Comparison of ENCODE assay signal across 29 cellular contexts in the genomic region with DNA sequence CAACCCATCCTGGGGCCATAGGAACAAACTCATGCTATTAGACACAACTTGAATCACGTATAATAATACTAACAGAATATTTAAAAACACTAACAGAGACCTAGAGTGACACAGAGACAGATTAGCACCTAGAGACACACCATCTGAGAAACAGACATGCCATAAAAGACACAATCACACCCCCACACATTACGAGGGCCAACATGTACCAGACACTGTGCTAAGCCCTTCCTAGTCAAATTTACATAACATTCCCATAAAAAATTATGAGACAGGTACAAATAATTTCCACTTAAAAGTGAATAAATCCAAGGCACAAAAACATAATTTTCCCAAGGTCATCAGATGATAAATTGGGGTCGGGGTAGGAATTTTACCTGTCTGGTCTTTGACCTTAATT.
DNase-seq lines count a peak whose midpoint lies in the region; ATAC-seq and TF ChIP-seq lines count a peak whose summit lies in the region.
"Had no signal": no experiment of that assay in that cellular context is flagged by ENCODE, and none has a peak within 500 bp of the region (broad histone marks: within the 10 kb centered on the region; RNA-seq: fewer than 3 reads in every experiment).

No MANE protein-coding gene starts in this region.

- TF ChIP-seq CTCF in LNCaP clone FGC (IDR thresholded peaks at IDR 0.05; ENCODE audit: control insufficient read depth, extremely low read depth, insufficient read depth) (no peak), VCaP (conservative IDR thresholded peaks at IDR 0.05) (no peak)

- peak; percentile 58 for DNase-seq in LNCaP clone FGC (ENCODE audit: low read depth)
- DNase-seq in stimulated activated CD4-positive, alpha-beta T cell treated with anti-CD3 and anti-CD28 coated beads, Interleukin-15, amount 100 ng/mL, for 24 hours: no peak
- DNase-seq: 8988T; ACHN; AML-193; BE2C; C1 segment of cervical spinal cord; Caco-2; Calu3; CD4-positive, alpha-beta memory T cell; CD4-positive, alpha-beta T cell; CD4-positive, CD25-positive, alpha-beta regulatory T cell; CD8-positive, alpha-beta memory T cell; CD8-positive, alpha-beta T cell; COR-L47; DMS 273 treated with DMSO at 0.1 percent for 48 hours; DMS153; DMS53; DMS79; DMS79 treated with DMSO at 0.1 percent for 48 hours; DND-41; EL had no signal

- peak overlapping the region; percentile 40 for H3K27ac ChIP-seq in VCaP
- H3K27ac ChIP-seq: 22Rv1; A549; BLaER1; BLaER1 treated with 17β-estradiol and CSF1 and Interleukin-3, amounts not matched to agents 10 nM and 100 nM; C4-2B had no signal

- H3K4me3 ChIP-seq in LNCaP clone FGC (ENCODE audit: low read depth, low read length): no peak overlapping the region
- H3K4me3 ChIP-seq: A549; BLaER1; BLaER1 treated with 17β-estradiol and CSF1 and Interleukin-3, amounts not matched to agents 10 nM and 100 nM had no signal

- no peak for ATAC-seq in HG02763 (IDR thresholded peaks at IDR 0.05; ENCODE audit: unreplicated experiment)
- ATAC-seq: A549; CD8-positive, alpha-beta T cell had no signal
